ENCODE assay signal across 3 cellular contexts in genomic region chr5:162882629-162883028, GRCh38.
"Had no signal": no experiment of that assay in that cellular context is flagged by ENCODE, and none has a peak within 500 bp of the region (broad histone marks: within the 10 kb centered on the region; RNA-seq: fewer than 3 reads in every experiment).

No MANE protein-coding gene starts in this region.

- DNase-seq: GDM1, GF-D8 had no signal

- ATAC-seq: GM12878 had no signal

- H3K4me3 ChIP-seq: GM12878 had no signal
